In genomic region chr10:130463104-130463875, GRCh38 we compare ENCODE assay signal across 16 cellular contexts.
A peak's percentile ranks its signal among the peaks of the same experiment; 100 is the strongest.
DNase-seq lines count a peak whose midpoint lies in the region; ATAC-seq and TF ChIP-seq lines count a peak whose summit lies in the region.
"Had no signal": no experiment of that assay in that cellular context is flagged by ENCODE, and none has a peak within 500 bp of the region (broad histone marks: within the 10 kb centered on the region; RNA-seq: fewer than 3 reads in every experiment).

No MANE protein-coding gene starts in this region.

- no peaks in the 10 kb centered on the region for H3K79me2 ChIP-seq in SK-N-SH (ENCODE audit: insufficient read depth)

- no peak overlapping the region for H2BK20ac ChIP-seq in IMR-90 (ENCODE audit: low read depth, low read length)

- H3K9me3 ChIP-seq in IMR-90 (ENCODE audit: control insufficient read depth, insufficient read depth, low read length) (peaks cover 38% of the 10 kb centered on the region), upper lobe of left lung (peaks cover 0 to 13% (median 0%) of the 10 kb centered on the region in 4 donors), SK-N-SH (no peaks in the 10 kb centered on the region)
- H3K9me3 ChIP-seq: A549 had no signal

- H3K4me3 ChIP-seq in IMR-90 (ENCODE audit: insufficient read depth, low read depth, low read length) (no peak overlapping the region), upper lobe of left lung (no peak overlapping the region), SK-N-SH (ENCODE audit: low read depth in 2 of 2, low read length in 1 of 2) (no peak overlapping the region)
- H3K4me3 ChIP-seq: A549, GM23338 had no signal

- H3K27me3 ChIP-seq in IMR-90 (ENCODE audit: control insufficient read depth, insufficient read depth, low read length) (no peaks in the 10 kb centered on the region), upper lobe of left lung (no peaks in the 10 kb centered on the region), SK-N-SH (ENCODE audit: insufficient read depth) (no peaks in the 10 kb centered on the region)

- no peak overlapping the region for H2BK5ac ChIP-seq in IMR-90 (ENCODE audit: low read depth, low read length, poor library complexity, severe bottlenecking)

- no peak overlapping the region for H2BK120ac ChIP-seq in IMR-90 (ENCODE audit: low read depth, low read length)

- in situ Hi-C loops in IMR-90 (cut with MboI; ENCODE audit: low sequenced_read_pairs), result no loop called here

- CTCF ChIA-PET in IMR-90 (lab: Yijun Ruan, JAX), result no interaction called here
- CTCF ChIA-PET in SK-N-SH (lab: Yijun Ruan, JAX), result no interaction called here

- ATAC-seq in IMR-90 (ENCODE audit: low read depth), result no peak
- ATAC-seq in left lobe of liver, result no peak
- peak; percentile 33 to 35 for ATAC-seq in upper lobe of left lung (ENCODE audit: low FRiP score in 2 of 2)
- ATAC-seq: A549, GM23338 had no signal

- H2AK9ac ChIP-seq in IMR-90 (replicated peaks; ENCODE audit: low read depth, low read length, poor library complexity), result no peak overlapping the region

- no peak overlapping the region for H4K91ac ChIP-seq in IMR-90 (ENCODE audit: insufficient read depth, low read depth, low read length)

- DNase-seq in activated effector memory CD4-positive, alpha-beta T cell treated with anti-CD3 and anti-CD28 coated beads, Interleukin-2, amount 50 U/mL, for 16 hours, result peak; percentile 34
- DNase-seq in activated effector memory CD4-positive, alpha-beta T cell treated with Interleukin-2 at 50 U/mL for 16 hours, result no peak
- DNase-seq in IMR-90 (no peak), left lobe of liver (ENCODE audit: low spot score) (peak; percentile 21), upper lobe of left lung (no peak), OCI-M1 (lab: John Stamatoyannopoulos, UW) (no peak), SK-N-SH (no peak), COLO829 (ENCODE audit: low spot score) (no peak)
- DNase-seq: CD4-positive, alpha-beta memory T cell; NCI-H1436 treated with DMSO at 0.1 percent for 48 hours; NCI-H2081 treated with DMSO at 0.1 percent for 48 hours; NCI-H226; NCI-H526; NK-92 treated with Interleukin-12 subunit alpha and Interleukin-12 subunit beta, amount 100 ng/mL, for 24 hours had no signal

- intact Hi-C loops in IMR-90 (cut with micrococcal nuclease), result no loop called here

- TF ChIP-seq CTCF in IMR-90 (conservative IDR thresholded peaks at IDR 0.05; ENCODE audit: low read depth, low read length), result no peak
- TF ChIP-seq CTCF in upper lobe of left lung (IDR thresholded peaks at IDR 0.05), result no peak
- TF ChIP-seq CTCF in SK-N-SH (IDR thresholded peaks at IDR 0.05), result no peak

- no peaks in the 10 kb centered on the region for H3F3A ChIP-seq in SK-N-SH (replicated peaks; ENCODE audit: insufficient read depth)

- no peaks in the 10 kb centered on the region for H3K79me1 ChIP-seq in IMR-90 (ENCODE audit: low read depth in 1 of 2, low read length in 2 of 2)

- H2AK5ac ChIP-seq in IMR-90 (ENCODE audit: low read depth, low read length), result no peak overlapping the region

- H3K27ac ChIP-seq in IMR-90 (ENCODE audit: insufficient read depth, low read length) (no peak overlapping the region), upper lobe of left lung (no peak overlapping the region), SK-N-SH (ENCODE audit: low read depth in 2 of 2, low read length in 1 of 2) (no peak overlapping the region)
- H3K27ac ChIP-seq: A549 had no signal

- TF ChIP-seq EP300 in upper lobe of left lung (IDR thresholded peaks at IDR 0.05), result no peak
- no peak for TF ChIP-seq EP300 in SK-N-SH (IDR thresholded peaks at IDR 0.05; ENCODE audit: borderline replicate concordance in 1 of 2, low read depth in 1 of 2, low read length in 1 of 2)

- no peak for TF ChIP-seq RAD21 in IMR-90 (IDR thresholded peaks at IDR 0.05; ENCODE audit: low read length)
- TF ChIP-seq RAD21 in SK-N-SH (IDR thresholded peaks at IDR 0.05; ENCODE audit: low read length), result no peak

- no TSS peak for BruUV-seq in IMR-90 (replicated peaks; lab: Mats Ljungman, UMichigan)

- H4K20me1 ChIP-seq in IMR-90 (ENCODE audit: insufficient read depth, low read length), result no peaks in the 10 kb centered on the region
- no peaks in the 10 kb centered on the region for H4K20me1 ChIP-seq in SK-N-SH (ENCODE audit: insufficient read depth)

- H3K9ac ChIP-seq in IMR-90 (ENCODE audit: low read depth, low read length), result no peak overlapping the region
- H3K9ac ChIP-seq in SK-N-SH, result no peak overlapping the region

- no peak overlapping the region for H4K5ac ChIP-seq in IMR-90 (ENCODE audit: low read depth, low read length)

- WGBS in IMR-90 (ENCODE audit: extremely low coverage in 2 of 2, insufficient read length in 1 of 2), 2 experiments, result 22% methylated on average over 2 of the region's 6 CpGs; no CpG with 5 or more reads in 1 of the 2 experiments
- 60 to 74% methylated on average over 3 to 6 of the region's 6 CpGs for WGBS in upper lobe of left lung, 2 donors
- WGBS in SK-N-SH (ENCODE audit: low lambda C conversion rate), result 34% methylated on average over 4 of the region's 6 CpGs

- H3K9me2 ChIP-seq in SK-N-SH, result no peaks in the 10 kb centered on the region

- no peak overlapping the region for H4K8ac ChIP-seq in IMR-90 (ENCODE audit: low read depth in 2 of 2, low read length in 2 of 2)

- dilution Hi-C loops in IMR-90 (cut with HindIII; ENCODE audit: low sequenced_read_pairs, unreplicated experiment), result no loop called here

- no peak for TF ChIP-seq POLR2A in IMR-90 (IDR thresholded peaks at IDR 0.05; ENCODE audit: low read depth, low read length)
- no peak for TF ChIP-seq POLR2A in upper lobe of left lung (IDR thresholded peaks at IDR 0.05)

- no peak overlapping the region for H3K14ac ChIP-seq in IMR-90 (replicated peaks; ENCODE audit: low read depth, low read length)

- H3K23ac ChIP-seq in IMR-90 (ENCODE audit: low read depth, low read length), result no peak overlapping the region

- no peak overlapping the region for H3K4ac ChIP-seq in IMR-90 (ENCODE audit: low read depth, low read length)

- no peaks in the 10 kb centered on the region for H3K9me1 ChIP-seq in IMR-90 (ENCODE audit: insufficient read depth, low read length)

- H3K4me1 ChIP-seq in IMR-90 (ENCODE audit: control insufficient read depth, insufficient read depth, low read length) (no peaks in the 10 kb centered on the region), upper lobe of left lung (no peaks in the 10 kb centered on the region), SK-N-SH (ENCODE audit: control insufficient read depth in 1 of 2, insufficient read depth in 2 of 2, low read depth in 1 of 2, low read length in 1 of 2) (no peaks in the 10 kb centered on the region)
- H3K4me1 ChIP-seq: A549 had no signal

- no peak overlapping the region for H3K56ac ChIP-seq in IMR-90 (ENCODE audit: extremely low read depth, insufficient read depth, low read length)

- no peak overlapping the region for H3K18ac ChIP-seq in IMR-90 (ENCODE audit: low read depth, low read length)

- no peaks in the 10 kb centered on the region for H3K36me3 ChIP-seq in IMR-90 (ENCODE audit: control insufficient read depth, insufficient read depth, low read length)
- H3K36me3 ChIP-seq in upper lobe of left lung, result no peaks in the 10 kb centered on the region
- H3K36me3 ChIP-seq in SK-N-SH (replicated peaks in 1 of 2; ENCODE audit: control insufficient read depth in 1 of 2, insufficient read depth in 2 of 2, low read length in 1 of 2), result no peaks in the 10 kb centered on the region

- H2AFZ ChIP-seq in IMR-90 (replicated peaks; ENCODE audit: low read length, poor library complexity) (peak overlapping the region; percentile 51), SK-N-SH (ENCODE audit: low read depth) (no peak overlapping the region)
- H2AFZ ChIP-seq: GM23338 had no signal

- H3K4me2 ChIP-seq in IMR-90 (ENCODE audit: low read depth, low read length), result no peak overlapping the region
- H3K4me2 ChIP-seq in SK-N-SH, result no peak overlapping the region
- H3K4me2 ChIP-seq: A549, GM23338 had no signal

- no peak overlapping the region for H2BK15ac ChIP-seq in IMR-90 (ENCODE audit: low read depth, low read length)

- POLR2A ChIA-PET in IMR-90 (lab: Charles Lee; ENCODE audit: unreplicated experiment) (no interaction called here), SK-N-SH (lab: Yijun Ruan, JAX) (no interaction called here)

TF ChIP-seq in IMR-90, 13 proteins besides CTCF, POLR2A, EP300 and RAD21:
- TF ChIP-seq FOS (IDR thresholded peaks at IDR 0.05; ENCODE audit: low read depth, low read length) (no peak), MAFK (IDR thresholded peaks at IDR 0.05; ENCODE audit: low read depth, low read length) (no peak), CHD1 (IDR thresholded peaks at IDR 0.05; ENCODE audit: low read depth, low read length) (no peak)
- TF ChIP-seq, protein P1, sequence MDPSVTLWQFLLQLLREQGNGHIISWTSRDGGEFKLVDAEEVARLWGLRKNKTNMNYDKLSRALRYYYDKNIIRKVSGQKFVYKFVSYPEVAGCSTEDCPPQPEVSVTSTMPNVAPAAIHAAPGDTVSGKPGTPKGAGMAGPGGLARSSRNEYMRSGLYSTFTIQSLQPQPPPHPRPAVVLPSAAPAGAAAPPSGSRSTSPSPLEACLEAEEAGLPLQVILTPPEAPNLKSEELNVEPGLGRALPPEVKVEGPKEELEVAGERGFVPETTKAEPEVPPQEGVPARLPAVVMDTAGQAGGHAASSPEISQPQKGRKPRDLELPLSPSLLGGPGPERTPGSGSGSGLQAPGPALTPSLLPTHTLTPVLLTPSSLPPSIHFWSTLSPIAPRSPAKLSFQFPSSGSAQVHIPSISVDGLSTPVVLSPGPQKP (IDR thresholded peaks at IDR 0.05; ENCODE audit: borderline replicate concordance, low read depth, low read length), result no peak

TF ChIP-seq in SK-N-SH, 30 proteins besides CTCF, POLR2A, EP300 and RAD21:
- TF ChIP-seq USF1 (IDR thresholded peaks at IDR 0.05; ENCODE audit: borderline replicate concordance, low read depth) (no peak), FOXJ3 (CRISPR knock-in tag; IDR thresholded peaks at IDR 0.05) (no peak)

Comparison
In these comparisons a context has a peak if more than half of its experiments do, and no peak if none do; other contexts are left out.
1. DNase-seq: peak in activated effector memory CD4-positive, alpha-beta T cell treated with anti-CD3 and anti-CD28 coated beads, Interleukin-2, amount 50 U/mL, for 16 hours (single experiment) and left lobe of liver (single experiment); none in activated effector memory CD4-positive, alpha-beta T cell treated with Interleukin-2 at 50 U/mL for 16 hours (single experiment), IMR-90 (single experiment), upper lobe of left lung (0 of 2), OCI-M1 (single experiment), SK-N-SH (single experiment) and COLO829 (single experiment).
2. ATAC-seq: peak in upper lobe of left lung (2 of 2); none in IMR-90 (single experiment) and left lobe of liver (single experiment).